Comparison of ENCODE assay signal across 22 cellular contexts in genomic region chr14:69284170-69284569, GRCh38. TPM values are rescaled to one million over a fixed set of nuclear protein-coding genes. Genes with fewer than 3 reads are reported as not detected.
"Had no signal": no experiment of that assay in that cellular context is flagged by ENCODE, and none has a peak within 500 bp of the region (broad histone marks: within the 10 kb centered on the region; RNA-seq: fewer than 3 reads in every experiment).

No MANE protein-coding gene starts in this region.

- H3K36me3 ChIP-seq: colonic mucosa, left lung, prostate gland, right lobe of liver, tibial artery, upper lobe of left lung, vagina had no signal

- H3K9me3 ChIP-seq: colonic mucosa, left lung, prostate gland, right lobe of liver, tibial artery, upper lobe of left lung, vagina had no signal

- H3K27me3 ChIP-seq: colonic mucosa, left lung, right lobe of liver, tibial artery, upper lobe of left lung, vagina had no signal

- DNase-seq: colonic mucosa; dermis blood vessel endothelial cell; erythroblast; foreskin keratinocyte; hippocampal formation; kidney glomerular epithelial cell; left lung; mesenchymal stem cell; naive thymus-derived CD4-positive, alpha-beta T cell; nephron progenitor cell; right lobe of liver; stimulated activated CD4-positive, alpha-beta T cell treated with anti-CD3 and anti-CD28 coated beads, Interleukin-15, amount 100 ng/mL, for 24 hours; stimulated activated CD4-positive, alpha-beta T cell treated with anti-CD3 and anti-CD28 coated beads, Interleukin-1b, Interleukin-23, amount 100 ng/mL, for 48 hours; stimulated activated CD4-positive, alpha-beta T cell treated with anti-CD3 and anti-CD28 coated beads, Interleukin-4, amount 100 ng/mL, for 24 hours; upper lobe of left lung had no signal

- H3K4me3 ChIP-seq: colonic mucosa, left lung, lung, prostate gland, right lobe of liver, tibial artery, upper lobe of left lung, vagina had no signal

- H3K4me1 ChIP-seq: colonic mucosa, foreskin keratinocyte, left lung, parathyroid adenoma, prostate gland, upper lobe of left lung had no signal

- ATAC-seq: foreskin keratinocyte; left lung; naive thymus-derived CD4-positive, alpha-beta T cell; right lobe of liver; stimulated activated memory B cell treated with anti-CD40 and anti-IgM and Interleukin-4, amounts not matched to agents 10 μg/mL and 1 μg/mL and 100 μg/mL, for 72 hours had no signal

- H3K27ac ChIP-seq: colonic mucosa, foreskin keratinocyte, left lung, parathyroid adenoma, prostate gland, right lobe of liver, tibial artery, upper lobe of left lung, vagina had no signal

RNA-seq across cellular contexts. Expression of gene GALNT16, which starts 24.2 kb away (rescaled TPM):
- total RNA-seq: foreskin keratinocyte, mononuclear cell had no signal
